Comparison of ENCODE assay signal across 13 cellular contexts in the genomic region with DNA sequence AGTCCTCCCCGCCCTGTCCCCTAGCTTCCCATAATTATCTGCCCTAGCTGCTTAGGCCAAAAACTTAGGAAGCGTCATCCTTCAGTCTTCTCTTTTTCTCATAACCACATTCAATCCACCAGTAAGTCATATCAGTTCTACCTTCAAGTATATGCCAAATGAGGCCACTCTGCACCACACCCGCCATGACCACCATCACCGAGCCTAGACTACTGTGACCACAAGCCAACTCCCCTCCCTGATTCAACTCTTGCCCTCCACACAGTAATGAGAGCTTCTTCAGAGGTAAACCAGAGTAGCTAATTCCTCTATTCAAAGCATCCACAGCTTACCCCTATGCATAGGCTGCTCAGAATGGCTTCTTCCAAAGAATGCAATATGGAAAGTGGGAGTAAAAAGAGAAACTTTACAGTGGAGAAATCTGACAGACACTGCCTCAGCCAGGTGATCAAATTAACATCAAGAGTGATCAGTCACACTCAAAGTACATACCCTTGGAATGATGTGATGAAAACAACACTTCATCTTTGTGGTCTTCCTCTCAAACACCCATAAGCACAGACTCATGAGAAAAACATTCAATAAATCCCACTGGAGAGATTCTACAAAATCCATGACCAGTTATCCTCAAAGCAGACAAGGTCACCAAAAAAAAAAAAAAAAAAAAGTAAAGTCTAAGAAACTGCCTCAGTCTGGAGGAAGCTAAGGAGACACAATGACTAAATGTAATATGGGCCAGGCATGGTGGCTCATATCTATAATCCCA. TPM values are rescaled to one million over a fixed set of nuclear protein-coding genes. Genes with fewer than 3 reads are reported as not detected.
DNase-seq lines count a peak whose midpoint lies in the region; TF ChIP-seq lines count a peak whose summit lies in the region.
"Had no signal": no experiment of that assay in that cellular context is flagged by ENCODE, and none has a peak within 500 bp of the region (broad histone marks: within the 10 kb centered on the region; RNA-seq: fewer than 3 reads in every experiment).

No MANE protein-coding gene starts in this region.

- H3K4me3 ChIP-seq in skeletal muscle satellite cell (ENCODE audit: low read length), result no peak overlapping the region

- no peaks in the 10 kb centered on the region for H3K36me3 ChIP-seq in skeletal muscle satellite cell (ENCODE audit: insufficient read depth, low read length)

- H3K4me2 ChIP-seq in skeletal muscle satellite cell (ENCODE audit: low read length), result peak overlapping the region; percentile 25

- peaks cover 52% of the 10 kb centered on the region for H3K4me1 ChIP-seq in skeletal muscle satellite cell (ENCODE audit: control insufficient read depth, insufficient read depth, low read length)

- no peaks in the 10 kb centered on the region for H3K27me3 ChIP-seq in skeletal muscle satellite cell (ENCODE audit: control insufficient read depth, insufficient read depth, low read length)

- peak; percentile 54 for DNase-seq in GM03348 (ENCODE audit: low spot score)
- peak; percentile 63 for DNase-seq in NCI-H226
- peak; percentile 70 to 78 for DNase-seq in erythroblast (lab: John Stamatoyannopoulos, UW)
- DNase-seq in activated effector memory CD4-positive, alpha-beta T cell treated with Interleukin-2 at 50 U/mL for 16 hours, result no peak
- DNase-seq in midbrain (lab: John Stamatoyannopoulos, UW), result no peak
- DNase-seq in GOT3 (lab: John Stamatoyannopoulos, UW), result no peak
- DNase-seq: activated CD4-positive, alpha-beta memory T cell treated with anti-CD3 and anti-CD28 coated beads, Interleukin-2, amount 10 ng/mL, durations not matched to agents 7 days and 5 days; CD8-positive, alpha-beta T cell; effector memory CD8-positive, alpha-beta T cell; NCI-H2029 treated with DMSO at 0.1 percent for 48 hours; right cardiac atrium; Right ventricle myocardium superior had no signal

- H3K9me3 ChIP-seq in skeletal muscle satellite cell (replicated peaks; ENCODE audit: low read length), result no peaks in the 10 kb centered on the region

- no peak overlapping the region for H3K9ac ChIP-seq in skeletal muscle satellite cell (ENCODE audit: low read depth, low read length)

- no peak for TF ChIP-seq POLR2A in erythroblast (IDR thresholded peaks at IDR 0.05; ENCODE audit: low read length)

RNA-seq across cellular contexts. Expression of gene MBOAT2, which starts 17.7 kb away (rescaled TPM):
- total RNA-seq in skeletal muscle satellite cell (2012; rRNA removed), result 15.9 and 17.5 TPM in 2 replicates

Comparison
In these comparisons a context has a peak if more than half of its experiments do, and no peak if none do; other contexts are left out.
1. DNase-seq: peak in GM03348 (single experiment), NCI-H226 (single experiment) and erythroblast (2 of 2); none in activated effector memory CD4-positive, alpha-beta T cell treated with Interleukin-2 at 50 U/mL for 16 hours (single experiment), midbrain (single experiment) and GOT3 (single experiment).